1 cellular context compared by ENCODE assay signal in the genomic region with DNA sequence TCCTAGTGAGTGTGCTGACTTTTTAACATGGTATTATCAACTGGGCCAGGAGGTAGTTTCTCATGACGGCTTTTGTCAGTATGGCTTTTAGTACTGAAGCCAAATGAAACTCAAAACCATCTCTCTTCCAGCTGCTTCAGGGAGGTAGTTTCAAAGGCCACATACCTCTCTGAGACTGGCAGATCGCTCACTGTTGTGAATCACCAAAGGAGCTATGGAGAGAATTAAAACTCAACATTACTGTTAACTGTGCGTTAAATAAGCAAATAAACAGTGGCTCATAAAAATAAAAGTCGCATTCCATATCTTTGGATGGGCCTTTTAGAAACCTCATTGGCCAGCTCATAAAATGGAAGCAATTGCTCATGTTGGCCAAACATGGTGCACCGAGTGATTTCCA.
TF ChIP-seq lines count a peak whose summit lies in the region.

No MANE protein-coding gene starts in this region.

TF ChIP-seq in HEK293, 187 proteins besides CTCF, POLR2A, EP300 and RAD21 (continued from another document and continues in another):
- TF ChIP-seq, protein P1, sequence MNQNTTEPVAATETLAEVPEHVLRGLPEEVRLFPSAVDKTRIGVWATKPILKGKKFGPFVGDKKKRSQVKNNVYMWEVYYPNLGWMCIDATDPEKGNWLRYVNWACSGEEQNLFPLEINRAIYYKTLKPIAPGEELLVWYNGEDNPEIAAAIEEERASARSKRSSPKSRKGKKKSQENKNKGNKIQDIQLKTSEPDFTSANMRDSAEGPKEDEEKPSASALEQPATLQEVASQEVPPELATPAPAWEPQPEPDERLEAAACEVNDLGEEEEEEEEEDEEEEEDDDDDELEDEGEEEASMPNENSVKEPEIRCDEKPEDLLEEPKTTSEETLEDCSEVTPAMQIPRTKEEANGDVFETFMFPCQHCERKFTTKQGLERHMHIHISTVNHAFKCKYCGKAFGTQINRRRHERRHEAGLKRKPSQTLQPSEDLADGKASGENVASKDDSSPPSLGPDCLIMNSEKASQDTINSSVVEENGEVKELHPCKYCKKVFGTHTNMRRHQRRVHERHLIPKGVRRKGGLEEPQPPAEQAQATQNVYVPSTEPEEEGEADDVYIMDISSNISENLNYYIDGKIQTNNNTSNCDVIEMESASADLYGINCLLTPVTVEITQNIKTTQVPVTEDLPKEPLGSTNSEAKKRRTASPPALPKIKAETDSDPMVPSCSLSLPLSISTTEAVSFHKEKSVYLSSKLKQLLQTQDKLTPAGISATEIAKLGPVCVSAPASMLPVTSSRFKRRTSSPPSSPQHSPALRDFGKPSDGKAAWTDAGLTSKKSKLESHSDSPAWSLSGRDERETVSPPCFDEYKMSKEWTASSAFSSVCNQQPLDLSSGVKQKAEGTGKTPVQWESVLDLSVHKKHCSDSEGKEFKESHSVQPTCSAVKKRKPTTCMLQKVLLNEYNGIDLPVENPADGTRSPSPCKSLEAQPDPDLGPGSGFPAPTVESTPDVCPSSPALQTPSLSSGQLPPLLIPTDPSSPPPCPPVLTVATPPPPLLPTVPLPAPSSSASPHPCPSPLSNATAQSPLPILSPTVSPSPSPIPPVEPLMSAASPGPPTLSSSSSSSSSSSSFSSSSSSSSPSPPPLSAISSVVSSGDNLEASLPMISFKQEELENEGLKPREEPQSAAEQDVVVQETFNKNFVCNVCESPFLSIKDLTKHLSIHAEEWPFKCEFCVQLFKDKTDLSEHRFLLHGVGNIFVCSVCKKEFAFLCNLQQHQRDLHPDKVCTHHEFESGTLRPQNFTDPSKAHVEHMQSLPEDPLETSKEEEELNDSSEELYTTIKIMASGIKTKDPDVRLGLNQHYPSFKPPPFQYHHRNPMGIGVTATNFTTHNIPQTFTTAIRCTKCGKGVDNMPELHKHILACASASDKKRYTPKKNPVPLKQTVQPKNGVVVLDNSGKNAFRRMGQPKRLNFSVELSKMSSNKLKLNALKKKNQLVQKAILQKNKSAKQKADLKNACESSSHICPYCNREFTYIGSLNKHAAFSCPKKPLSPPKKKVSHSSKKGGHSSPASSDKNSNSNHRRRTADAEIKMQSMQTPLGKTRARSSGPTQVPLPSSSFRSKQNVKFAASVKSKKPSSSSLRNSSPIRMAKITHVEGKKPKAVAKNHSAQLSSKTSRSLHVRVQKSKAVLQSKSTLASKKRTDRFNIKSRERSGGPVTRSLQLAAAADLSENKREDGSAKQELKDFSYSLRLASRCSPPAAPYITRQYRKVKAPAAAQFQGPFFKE (tag by site-specific recombination; IDR thresholded peaks at IDR 0.05; ENCODE audit: borderline replicate concordance), result no peak
- no peak for TF ChIP-seq ZNF404 (tag by site-specific recombination; IDR thresholded peaks at IDR 0.05)
- no peak for TF ChIP-seq ZNF664 (tag by site-specific recombination; IDR thresholded peaks at IDR 0.05)
- no peak for TF ChIP-seq ZNF354C (tag by site-specific recombination; IDR thresholded peaks at IDR 0.05; ENCODE audit: borderline replicate concordance, low read depth)
- TF ChIP-seq ZNF473 (tag by site-specific recombination; IDR thresholded peaks at IDR 0.05), result no peak
- no peak for TF ChIP-seq ZSCAN23 (tag by site-specific recombination; IDR thresholded peaks at IDR 0.05)
- TF ChIP-seq ZNF19 (tag by site-specific recombination; IDR thresholded peaks at IDR 0.05; ENCODE audit: low read depth), result no peak
- no peak for TF ChIP-seq ZNF426 (tag by site-specific recombination; IDR thresholded peaks at IDR 0.05)
- TF ChIP-seq ZNF555 (tag by site-specific recombination; conservative IDR thresholded peaks at IDR 0.05), result no peak
- TF ChIP-seq, protein P2, sequence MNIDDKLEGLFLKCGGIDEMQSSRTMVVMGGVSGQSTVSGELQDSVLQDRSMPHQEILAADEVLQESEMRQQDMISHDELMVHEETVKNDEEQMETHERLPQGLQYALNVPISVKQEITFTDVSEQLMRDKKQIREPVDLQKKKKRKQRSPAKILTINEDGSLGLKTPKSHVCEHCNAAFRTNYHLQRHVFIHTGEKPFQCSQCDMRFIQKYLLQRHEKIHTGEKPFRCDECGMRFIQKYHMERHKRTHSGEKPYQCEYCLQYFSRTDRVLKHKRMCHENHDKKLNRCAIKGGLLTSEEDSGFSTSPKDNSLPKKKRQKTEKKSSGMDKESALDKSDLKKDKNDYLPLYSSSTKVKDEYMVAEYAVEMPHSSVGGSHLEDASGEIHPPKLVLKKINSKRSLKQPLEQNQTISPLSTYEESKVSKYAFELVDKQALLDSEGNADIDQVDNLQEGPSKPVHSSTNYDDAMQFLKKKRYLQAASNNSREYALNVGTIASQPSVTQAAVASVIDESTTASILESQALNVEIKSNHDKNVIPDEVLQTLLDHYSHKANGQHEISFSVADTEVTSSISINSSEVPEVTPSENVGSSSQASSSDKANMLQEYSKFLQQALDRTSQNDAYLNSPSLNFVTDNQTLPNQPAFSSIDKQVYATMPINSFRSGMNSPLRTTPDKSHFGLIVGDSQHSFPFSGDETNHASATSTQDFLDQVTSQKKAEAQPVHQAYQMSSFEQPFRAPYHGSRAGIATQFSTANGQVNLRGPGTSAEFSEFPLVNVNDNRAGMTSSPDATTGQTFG (tag by site-specific recombination; IDR thresholded peaks at IDR 0.05; ENCODE audit: borderline replicate concordance), result no peak
- TF ChIP-seq, protein P3, sequence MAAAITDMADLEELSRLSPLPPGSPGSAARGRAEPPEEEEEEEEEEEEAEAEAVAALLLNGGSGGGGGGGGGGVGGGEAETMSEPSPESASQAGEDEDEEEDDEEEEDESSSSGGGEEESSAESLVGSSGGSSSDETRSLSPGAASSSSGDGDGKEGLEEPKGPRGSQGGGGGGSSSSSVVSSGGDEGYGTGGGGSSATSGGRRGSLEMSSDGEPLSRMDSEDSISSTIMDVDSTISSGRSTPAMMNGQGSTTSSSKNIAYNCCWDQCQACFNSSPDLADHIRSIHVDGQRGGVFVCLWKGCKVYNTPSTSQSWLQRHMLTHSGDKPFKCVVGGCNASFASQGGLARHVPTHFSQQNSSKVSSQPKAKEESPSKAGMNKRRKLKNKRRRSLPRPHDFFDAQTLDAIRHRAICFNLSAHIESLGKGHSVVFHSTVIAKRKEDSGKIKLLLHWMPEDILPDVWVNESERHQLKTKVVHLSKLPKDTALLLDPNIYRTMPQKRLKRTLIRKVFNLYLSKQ (tag by site-specific recombination; IDR thresholded peaks at IDR 0.05; ENCODE audit: borderline replicate concordance), result no peak
- TF ChIP-seq, protein P4, sequence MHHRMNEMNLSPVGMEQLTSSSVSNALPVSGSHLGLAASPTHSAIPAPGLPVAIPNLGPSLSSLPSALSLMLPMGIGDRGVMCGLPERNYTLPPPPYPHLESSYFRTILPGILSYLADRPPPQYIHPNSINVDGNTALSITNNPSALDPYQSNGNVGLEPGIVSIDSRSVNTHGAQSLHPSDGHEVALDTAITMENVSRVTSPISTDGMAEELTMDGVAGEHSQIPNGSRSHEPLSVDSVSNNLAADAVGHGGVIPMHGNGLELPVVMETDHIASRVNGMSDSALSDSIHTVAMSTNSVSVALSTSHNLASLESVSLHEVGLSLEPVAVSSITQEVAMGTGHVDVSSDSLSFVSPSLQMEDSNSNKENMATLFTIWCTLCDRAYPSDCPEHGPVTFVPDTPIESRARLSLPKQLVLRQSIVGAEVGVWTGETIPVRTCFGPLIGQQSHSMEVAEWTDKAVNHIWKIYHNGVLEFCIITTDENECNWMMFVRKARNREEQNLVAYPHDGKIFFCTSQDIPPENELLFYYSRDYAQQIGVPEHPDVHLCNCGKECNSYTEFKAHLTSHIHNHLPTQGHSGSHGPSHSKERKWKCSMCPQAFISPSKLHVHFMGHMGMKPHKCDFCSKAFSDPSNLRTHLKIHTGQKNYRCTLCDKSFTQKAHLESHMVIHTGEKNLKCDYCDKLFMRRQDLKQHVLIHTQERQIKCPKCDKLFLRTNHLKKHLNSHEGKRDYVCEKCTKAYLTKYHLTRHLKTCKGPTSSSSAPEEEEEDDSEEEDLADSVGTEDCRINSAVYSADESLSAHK (tag by site-specific recombination; IDR thresholded peaks at IDR 0.05), result peak; percentile 98
- no peak for TF ChIP-seq ZNF133 (tag by site-specific recombination; IDR thresholded peaks at IDR 0.05)
- TF ChIP-seq, protein P5, sequence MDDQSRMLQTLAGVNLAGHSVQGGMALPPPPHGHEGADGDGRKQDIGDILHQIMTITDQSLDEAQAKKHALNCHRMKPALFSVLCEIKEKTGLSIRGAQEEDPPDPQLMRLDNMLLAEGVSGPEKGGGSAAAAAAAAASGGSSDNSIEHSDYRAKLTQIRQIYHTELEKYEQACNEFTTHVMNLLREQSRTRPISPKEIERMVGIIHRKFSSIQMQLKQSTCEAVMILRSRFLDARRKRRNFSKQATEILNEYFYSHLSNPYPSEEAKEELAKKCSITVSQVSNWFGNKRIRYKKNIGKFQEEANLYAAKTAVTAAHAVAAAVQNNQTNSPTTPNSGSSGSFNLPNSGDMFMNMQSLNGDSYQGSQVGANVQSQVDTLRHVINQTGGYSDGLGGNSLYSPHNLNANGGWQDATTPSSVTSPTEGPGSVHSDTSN (CRISPR knock-in tag; IDR thresholded peaks at IDR 0.05), result no peak
- peak; percentile 90 for TF ChIP-seq ZNF600 (tag by site-specific recombination; IDR thresholded peaks at IDR 0.05)
- TF ChIP-seq ZNF292 (tag by site-specific recombination; IDR thresholded peaks at IDR 0.05; ENCODE audit: borderline replicate concordance, low read depth), result no peak
- TF ChIP-seq, protein P6, sequence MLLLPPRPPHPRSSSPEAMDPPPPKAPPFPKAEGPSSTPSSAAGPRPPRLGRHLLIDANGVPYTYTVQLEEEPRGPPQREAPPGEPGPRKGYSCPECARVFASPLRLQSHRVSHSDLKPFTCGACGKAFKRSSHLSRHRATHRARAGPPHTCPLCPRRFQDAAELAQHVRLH (tag by site-specific recombination; IDR thresholded peaks at IDR 0.05), result peak; percentile 81; the same call in 1 of the 2 replicates
- TF ChIP-seq, protein P7, sequence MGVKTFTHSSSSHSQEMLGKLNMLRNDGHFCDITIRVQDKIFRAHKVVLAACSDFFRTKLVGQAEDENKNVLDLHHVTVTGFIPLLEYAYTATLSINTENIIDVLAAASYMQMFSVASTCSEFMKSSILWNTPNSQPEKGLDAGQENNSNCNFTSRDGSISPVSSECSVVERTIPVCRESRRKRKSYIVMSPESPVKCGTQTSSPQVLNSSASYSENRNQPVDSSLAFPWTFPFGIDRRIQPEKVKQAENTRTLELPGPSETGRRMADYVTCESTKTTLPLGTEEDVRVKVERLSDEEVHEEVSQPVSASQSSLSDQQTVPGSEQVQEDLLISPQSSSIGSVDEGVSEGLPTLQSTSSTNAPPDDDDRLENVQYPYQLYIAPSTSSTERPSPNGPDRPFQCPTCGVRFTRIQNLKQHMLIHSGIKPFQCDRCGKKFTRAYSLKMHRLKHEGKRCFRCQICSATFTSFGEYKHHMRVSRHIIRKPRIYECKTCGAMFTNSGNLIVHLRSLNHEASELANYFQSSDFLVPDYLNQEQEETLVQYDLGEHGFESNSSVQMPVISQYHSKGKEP (tag by site-specific recombination; IDR thresholded peaks at IDR 0.05), result no peak
- TF ChIP-seq, protein P8, sequence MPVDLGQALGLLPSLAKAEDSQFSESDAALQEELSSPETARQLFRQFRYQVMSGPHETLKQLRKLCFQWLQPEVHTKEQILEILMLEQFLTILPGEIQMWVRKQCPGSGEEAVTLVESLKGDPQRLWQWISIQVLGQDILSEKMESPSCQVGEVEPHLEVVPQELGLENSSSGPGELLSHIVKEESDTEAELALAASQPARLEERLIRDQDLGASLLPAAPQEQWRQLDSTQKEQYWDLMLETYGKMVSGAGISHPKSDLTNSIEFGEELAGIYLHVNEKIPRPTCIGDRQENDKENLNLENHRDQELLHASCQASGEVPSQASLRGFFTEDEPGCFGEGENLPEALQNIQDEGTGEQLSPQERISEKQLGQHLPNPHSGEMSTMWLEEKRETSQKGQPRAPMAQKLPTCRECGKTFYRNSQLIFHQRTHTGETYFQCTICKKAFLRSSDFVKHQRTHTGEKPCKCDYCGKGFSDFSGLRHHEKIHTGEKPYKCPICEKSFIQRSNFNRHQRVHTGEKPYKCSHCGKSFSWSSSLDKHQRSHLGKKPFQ (tag by site-specific recombination; IDR thresholded peaks at IDR 0.05), result no peak
- no peak for TF ChIP-seq ZFP41 (tag by site-specific recombination; IDR thresholded peaks at IDR 0.05; ENCODE audit: borderline replicate concordance)
- TF ChIP-seq, protein P9, sequence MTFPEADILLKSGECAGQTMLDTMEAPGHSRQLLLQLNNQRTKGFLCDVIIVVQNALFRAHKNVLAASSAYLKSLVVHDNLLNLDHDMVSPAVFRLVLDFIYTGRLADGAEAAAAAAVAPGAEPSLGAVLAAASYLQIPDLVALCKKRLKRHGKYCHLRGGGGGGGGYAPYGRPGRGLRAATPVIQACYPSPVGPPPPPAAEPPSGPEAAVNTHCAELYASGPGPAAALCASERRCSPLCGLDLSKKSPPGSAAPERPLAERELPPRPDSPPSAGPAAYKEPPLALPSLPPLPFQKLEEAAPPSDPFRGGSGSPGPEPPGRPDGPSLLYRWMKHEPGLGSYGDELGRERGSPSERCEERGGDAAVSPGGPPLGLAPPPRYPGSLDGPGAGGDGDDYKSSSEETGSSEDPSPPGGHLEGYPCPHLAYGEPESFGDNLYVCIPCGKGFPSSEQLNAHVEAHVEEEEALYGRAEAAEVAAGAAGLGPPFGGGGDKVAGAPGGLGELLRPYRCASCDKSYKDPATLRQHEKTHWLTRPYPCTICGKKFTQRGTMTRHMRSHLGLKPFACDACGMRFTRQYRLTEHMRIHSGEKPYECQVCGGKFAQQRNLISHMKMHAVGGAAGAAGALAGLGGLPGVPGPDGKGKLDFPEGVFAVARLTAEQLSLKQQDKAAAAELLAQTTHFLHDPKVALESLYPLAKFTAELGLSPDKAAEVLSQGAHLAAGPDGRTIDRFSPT (tag by site-specific recombination; IDR thresholded peaks at IDR 0.05), result no peak
- TF ChIP-seq ZNF140 (tag by site-specific recombination; IDR thresholded peaks at IDR 0.05), result no peak
- TF ChIP-seq HOXC10 (CRISPR knock-in tag; IDR thresholded peaks at IDR 0.05), result no peak
- TF ChIP-seq, protein P10, sequence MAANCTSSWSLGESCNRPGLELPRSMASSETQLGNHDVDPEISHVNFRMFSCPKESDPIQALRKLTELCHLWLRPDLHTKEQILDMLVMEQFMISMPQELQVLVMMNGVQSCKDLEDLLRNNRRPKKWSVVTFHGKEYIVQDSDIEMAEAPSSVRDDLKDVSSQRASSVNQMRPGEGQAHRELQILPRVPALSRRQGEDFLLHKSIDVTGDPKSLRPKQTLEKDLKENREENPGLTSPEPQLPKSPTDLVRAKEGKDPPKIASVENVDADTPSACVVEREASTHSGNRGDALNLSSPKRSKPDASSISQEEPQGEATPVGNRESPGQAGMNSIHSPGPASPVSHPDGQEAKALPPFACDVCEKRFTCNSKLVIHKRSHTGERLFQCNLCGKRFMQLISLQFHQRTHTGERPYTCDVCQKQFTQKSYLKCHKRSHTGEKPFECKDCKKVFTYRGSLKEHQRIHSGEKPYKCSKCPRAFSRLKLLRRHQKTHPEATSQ (tag by site-specific recombination; IDR thresholded peaks at IDR 0.05), result no peak
- 0 out of 2 replicates have a peak, but pooled peaks have one; percentile 33 for TF ChIP-seq HOXD13 (CRISPR knock-in tag; IDR thresholded peaks at IDR 0.05; ENCODE audit: borderline replicate concordance)
- no peak for TF ChIP-seq ZNF510 (tag by site-specific recombination; IDR thresholded peaks at IDR 0.05; ENCODE audit: insufficient replicate concordance)
- peak; percentile 63; the same call in 1 of the 2 replicates for TF ChIP-seq MYNN (tag by site-specific recombination; IDR thresholded peaks at IDR 0.05; ENCODE audit: borderline replicate concordance)
- TF ChIP-seq ZNF701 (tag by site-specific recombination; IDR thresholded peaks at IDR 0.05), result no peak
- peak; percentile 10; the same call in 1 of the 2 replicates for TF ChIP-seq ZNF654 (tag by site-specific recombination; IDR thresholded peaks at IDR 0.05; ENCODE audit: low read depth)
